ENCODE assay signal across 1 cellular context in the genomic region with DNA sequence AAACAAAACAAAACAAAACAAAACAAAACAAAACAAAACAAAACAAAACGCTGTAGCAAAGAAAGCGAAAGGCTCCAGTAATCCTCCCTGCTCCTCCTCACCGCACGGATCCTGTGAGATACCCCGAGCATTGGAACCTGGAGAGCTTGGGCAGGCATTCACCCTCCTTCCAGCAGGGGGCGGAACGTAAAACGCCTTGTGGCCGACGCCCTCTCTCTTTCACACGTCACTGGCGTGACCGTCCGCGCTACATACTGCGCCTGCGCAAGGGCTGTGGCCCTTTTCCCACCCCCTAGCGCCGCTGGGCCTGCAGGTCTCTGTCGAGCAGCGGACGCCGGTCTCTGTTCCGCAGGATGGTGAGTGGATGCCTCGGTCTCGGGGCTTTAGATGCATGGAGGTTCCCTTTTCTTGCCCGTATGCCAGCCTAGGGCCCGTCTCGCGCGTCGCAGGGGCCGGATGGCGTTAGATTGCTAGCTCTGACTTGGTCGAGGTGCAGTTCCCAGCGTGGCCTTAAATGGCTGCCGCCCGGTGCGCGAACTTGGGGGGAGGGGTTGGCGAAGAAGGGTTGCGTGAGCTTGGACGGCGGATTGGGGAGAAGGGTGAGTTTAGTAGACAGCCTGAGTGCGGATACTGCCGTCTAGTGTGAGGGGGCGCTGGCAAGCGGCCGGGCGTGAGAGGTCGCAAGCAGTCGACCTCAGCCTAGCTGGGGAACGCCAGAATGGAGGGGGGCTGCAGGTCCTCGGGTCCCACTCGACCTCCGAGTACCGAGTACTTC.
A peak's percentile ranks its signal among the peaks of the same experiment; 100 is the strongest.
TF ChIP-seq lines count a peak whose summit lies in the region.

Gene RPL5, plus strand, starts transcription at position 279 of the 775 bp plus-strand sequence. Its CDS starts 75 bp downstream, at position 354.

TF ChIP-seq in GM23338, 12 proteins besides CTCF, POLR2A, EP300 and RAD21:
- peak; percentile 95 for TF ChIP-seq CREB1 (CRISPR knock-in tag; IDR thresholded peaks at IDR 0.05; ENCODE audit: low read depth)
- peak; percentile 100 for TF ChIP-seq POLR2AphosphoS5 (IDR thresholded peaks at IDR 0.05; ENCODE audit: low read depth)
- TF ChIP-seq, protein P1, sequence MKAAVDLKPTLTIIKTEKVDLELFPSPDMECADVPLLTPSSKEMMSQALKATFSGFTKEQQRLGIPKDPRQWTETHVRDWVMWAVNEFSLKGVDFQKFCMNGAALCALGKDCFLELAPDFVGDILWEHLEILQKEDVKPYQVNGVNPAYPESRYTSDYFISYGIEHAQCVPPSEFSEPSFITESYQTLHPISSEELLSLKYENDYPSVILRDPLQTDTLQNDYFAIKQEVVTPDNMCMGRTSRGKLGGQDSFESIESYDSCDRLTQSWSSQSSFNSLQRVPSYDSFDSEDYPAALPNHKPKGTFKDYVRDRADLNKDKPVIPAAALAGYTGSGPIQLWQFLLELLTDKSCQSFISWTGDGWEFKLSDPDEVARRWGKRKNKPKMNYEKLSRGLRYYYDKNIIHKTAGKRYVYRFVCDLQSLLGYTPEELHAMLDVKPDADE (IDR thresholded peaks at IDR 0.05), result peak; percentile 87
- TF ChIP-seq EZH2phosphoT487 (IDR thresholded peaks at IDR 0.05; ENCODE audit: unreplicated experiment), result no peak
- no peak for TF ChIP-seq STAT1 (IDR thresholded peaks at IDR 0.05; ENCODE audit: unreplicated experiment)
- TF ChIP-seq JUNB (IDR thresholded peaks at IDR 0.05; ENCODE audit: unreplicated experiment), result no peak
- TF ChIP-seq ZNF331 (CRISPR knock-in tag; IDR thresholded peaks at IDR 0.05; ENCODE audit: low read depth), result no peak
- TF ChIP-seq ZNF114 (CRISPR knock-in tag; IDR thresholded peaks at IDR 0.05), result no peak
- TF ChIP-seq EZH2 (IDR thresholded peaks at IDR 0.05; ENCODE audit: low read depth, unreplicated experiment), result no peak
- no peak for TF ChIP-seq NANOG (IDR thresholded peaks at IDR 0.05; ENCODE audit: borderline replicate concordance)
- TF ChIP-seq REST (IDR thresholded peaks at IDR 0.05; ENCODE audit: unreplicated experiment), result peak; percentile 47
- TF ChIP-seq, protein P2, sequence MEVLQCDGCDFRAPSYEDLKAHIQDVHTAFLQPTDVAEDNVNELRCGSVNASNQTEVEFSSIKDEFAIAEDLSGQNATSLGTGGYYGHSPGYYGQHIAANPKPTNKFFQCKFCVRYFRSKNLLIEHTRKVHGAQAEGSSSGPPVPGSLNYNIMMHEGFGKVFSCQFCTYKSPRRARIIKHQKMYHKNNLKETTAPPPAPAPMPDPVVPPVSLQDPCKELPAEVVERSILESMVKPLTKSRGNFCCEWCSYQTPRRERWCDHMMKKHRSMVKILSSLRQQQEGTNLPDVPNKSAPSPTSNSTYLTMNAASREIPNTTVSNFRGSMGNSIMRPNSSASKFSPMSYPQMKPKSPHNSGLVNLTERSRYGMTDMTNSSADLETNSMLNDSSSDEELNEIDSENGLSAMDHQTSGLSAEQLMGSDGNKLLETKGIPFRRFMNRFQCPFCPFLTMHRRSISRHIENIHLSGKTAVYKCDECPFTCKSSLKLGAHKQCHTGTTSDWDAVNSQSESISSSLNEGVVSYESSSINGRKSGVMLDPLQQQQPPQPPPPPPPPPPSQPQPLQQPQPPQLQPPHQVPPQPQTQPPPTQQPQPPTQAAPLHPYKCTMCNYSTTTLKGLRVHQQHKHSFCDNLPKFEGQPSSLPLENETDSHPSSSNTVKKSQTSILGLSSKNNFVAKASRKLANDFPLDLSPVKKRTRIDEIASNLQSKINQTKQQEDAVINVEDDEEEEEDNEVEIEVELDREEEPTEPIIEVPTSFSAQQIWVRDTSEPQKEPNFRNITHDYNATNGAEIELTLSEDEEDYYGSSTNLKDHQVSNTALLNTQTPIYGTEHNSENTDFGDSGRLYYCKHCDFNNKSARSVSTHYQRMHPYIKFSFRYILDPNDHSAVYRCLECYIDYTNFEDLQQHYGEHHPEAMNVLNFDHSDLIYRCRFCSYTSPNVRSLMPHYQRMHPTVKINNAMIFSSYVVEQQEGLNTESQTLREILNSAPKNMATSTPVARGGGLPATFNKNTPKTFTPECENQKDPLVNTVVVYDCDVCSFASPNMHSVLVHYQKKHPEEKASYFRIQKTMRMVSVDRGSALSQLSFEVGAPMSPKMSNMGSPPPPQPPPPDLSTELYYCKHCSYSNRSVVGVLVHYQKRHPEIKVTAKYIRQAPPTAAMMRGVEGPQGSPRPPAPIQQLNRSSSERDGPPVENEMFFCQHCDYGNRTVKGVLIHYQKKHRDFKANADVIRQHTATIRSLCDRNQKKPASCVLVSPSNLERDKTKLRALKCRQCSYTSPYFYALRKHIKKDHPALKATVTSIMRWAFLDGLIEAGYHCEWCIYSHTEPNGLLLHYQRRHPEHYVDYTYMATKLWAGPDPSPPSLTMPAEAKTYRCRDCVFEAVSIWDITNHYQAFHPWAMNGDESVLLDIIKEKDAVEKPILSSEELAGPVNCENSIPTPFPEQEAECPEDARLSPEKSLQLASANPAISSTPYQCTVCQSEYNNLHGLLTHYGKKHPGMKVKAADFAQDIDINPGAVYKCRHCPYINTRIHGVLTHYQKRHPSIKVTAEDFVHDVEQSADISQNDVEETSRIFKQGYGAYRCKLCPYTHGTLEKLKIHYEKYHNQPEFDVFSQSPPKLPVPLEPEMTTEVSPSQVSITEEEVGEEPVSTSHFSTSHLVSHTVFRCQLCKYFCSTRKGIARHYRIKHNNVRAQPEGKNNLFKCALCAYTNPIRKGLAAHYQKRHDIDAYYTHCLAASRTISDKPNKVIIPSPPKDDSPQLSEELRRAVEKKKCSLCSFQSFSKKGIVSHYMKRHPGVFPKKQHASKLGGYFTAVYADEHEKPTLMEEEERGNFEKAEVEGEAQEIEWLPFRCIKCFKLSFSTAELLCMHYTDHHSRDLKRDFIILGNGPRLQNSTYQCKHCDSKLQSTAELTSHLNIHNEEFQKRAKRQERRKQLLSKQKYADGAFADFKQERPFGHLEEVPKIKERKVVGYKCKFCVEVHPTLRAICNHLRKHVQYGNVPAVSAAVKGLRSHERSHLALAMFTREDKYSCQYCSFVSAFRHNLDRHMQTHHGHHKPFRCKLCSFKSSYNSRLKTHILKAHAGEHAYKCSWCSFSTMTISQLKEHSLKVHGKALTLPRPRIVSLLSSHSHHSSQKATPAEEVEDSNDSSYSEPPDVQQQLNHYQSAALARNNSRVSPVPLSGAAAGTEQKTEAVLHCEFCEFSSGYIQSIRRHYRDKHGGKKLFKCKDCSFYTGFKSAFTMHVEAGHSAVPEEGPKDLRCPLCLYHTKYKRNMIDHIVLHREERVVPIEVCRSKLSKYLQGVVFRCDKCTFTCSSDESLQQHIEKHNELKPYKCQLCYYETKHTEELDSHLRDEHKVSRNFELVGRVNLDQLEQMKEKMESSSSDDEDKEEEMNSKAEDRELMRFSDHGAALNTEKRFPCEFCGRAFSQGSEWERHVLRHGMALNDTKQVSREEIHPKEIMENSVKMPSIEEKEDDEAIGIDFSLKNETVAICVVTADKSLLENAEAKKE (CRISPR knock-in tag; IDR thresholded peaks at IDR 0.05), result no peak
